8 cellular contexts compared by ENCODE assay signal in the genomic region with DNA sequence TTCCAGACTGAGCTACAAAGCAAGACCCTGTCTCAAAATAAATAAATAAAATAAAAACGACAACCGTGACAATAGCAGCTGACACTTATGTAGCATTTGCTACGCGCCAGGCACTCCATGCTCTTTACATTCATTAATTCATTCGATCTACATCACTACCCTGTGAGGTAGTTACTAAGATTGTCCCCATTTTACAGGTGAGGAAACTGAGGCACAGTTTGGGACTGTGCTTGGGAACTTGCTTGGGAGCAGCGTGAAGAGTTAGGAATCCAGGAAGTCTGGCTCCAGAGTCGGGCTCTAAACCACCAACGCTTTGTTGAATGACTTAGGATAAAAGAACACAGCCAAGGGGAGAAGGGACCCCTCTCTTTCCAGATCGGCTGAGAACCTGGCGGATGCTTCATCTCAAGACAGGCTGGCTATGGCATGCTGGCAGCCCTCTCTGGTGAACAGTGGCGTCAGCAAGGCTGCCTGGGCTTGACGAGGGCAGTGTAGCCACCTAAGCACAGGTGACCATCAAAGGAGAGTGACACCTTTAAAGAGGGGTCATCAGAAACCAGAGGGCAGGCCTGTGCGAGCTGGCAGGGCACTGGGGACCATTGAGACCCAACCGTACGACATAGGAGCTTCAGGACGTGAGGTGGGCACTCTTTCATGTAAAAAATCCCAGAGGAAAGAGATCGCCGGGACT. TPM values are rescaled to one million over a fixed set of nuclear protein-coding genes. Genes with fewer than 3 reads are reported as not detected.
DNase-seq lines count a peak whose midpoint lies in the region; ATAC-seq, FAIRE-seq and TF ChIP-seq lines count a peak whose summit lies in the region.

No MANE protein-coding gene starts in this region.

- H4K20me1 ChIP-seq in H1 (replicated peaks in 1 of 2; ENCODE audit: control insufficient read depth in 1 of 2, insufficient read depth in 2 of 2, low read length in 2 of 2): peaks cover 1 to 8% of the 10 kb centered on the region in 2 experiments
- H4K20me1 ChIP-seq in neural cell (ENCODE audit: insufficient read depth): no peaks in the 10 kb centered on the region

- peaks cover 7% of the 10 kb centered on the region for H3K23me2 ChIP-seq in H1 (ENCODE audit: low read depth, low read length)

- TF ChIP-seq EP300 in H1 (IDR thresholded peaks at IDR 0.05; ENCODE audit: borderline replicate concordance in 1 of 2, low read depth in 2 of 2, low read length in 2 of 2) (no peak), neural cell (conservative IDR thresholded peaks at IDR 0.05; ENCODE audit: poor library complexity, severe bottlenecking) (no peak)

- H2AFZ ChIP-seq in H1 (ENCODE audit: low read length): no peak overlapping the region
- H2AFZ ChIP-seq in neural cell (ENCODE audit: low read depth, low read length): peak overlapping the region; percentile 90

- POLR2A ChIA-PET in H1 (lab: Charles Lee; ENCODE audit: partially characterized antibody): interaction anchor here (0.7 to 6.1 kb wide), 5 partner anchors 11 to 57 kb away, joined by 3 to 58 read pairs (median 5); partner anchors contain the start of gene SMIM24

- H3K4me3 ChIP-seq in GM08714 (ENCODE audit: low read length) (peak overlapping the region; percentile 89), H1 (ENCODE audit: extremely low read depth in 1 of 4, insufficient read depth in 2 of 4, low read depth in 3 of 4, low read length in 4 of 4) (peak overlapping the region; percentile 77 to 98 (median 92)), neural cell (ENCODE audit: low read length) (peak overlapping the region; percentile 84)

- TF ChIP-seq CTCF in H1 (IDR thresholded peaks at IDR 0.05; ENCODE audit: control extremely low read depth in 1 of 3, insufficient read depth in 1 of 3, low read depth in 1 of 3, low read length in 3 of 3) (no peak), neural cell (IDR thresholded peaks at IDR 0.05; ENCODE audit: poor library complexity, severe bottlenecking) (no peak)

- no peak overlapping the region for H2BK20ac ChIP-seq in H1 (ENCODE audit: low read length)

- 33% methylated on average over 18 of the region's 18 CpGs; no CpG with 5 or more reads in 1 of the 2 experiments for WGBS in H1 (ENCODE audit: extremely low coverage in 1 of 2, insufficient coverage in 1 of 2, insufficient read length in 1 of 2, insufficient replicate concordance in 2 of 2, low coverage in 1 of 2, low lambda C conversion rate in 2 of 2, missing lambda C conversion rate in 1 of 2), 2 experiments

- H3K79me2 ChIP-seq in H1 (ENCODE audit: control insufficient read depth in 1 of 2, insufficient read depth in 2 of 2, low read length in 2 of 2) (peaks cover 0 to 30% of the 10 kb centered on the region in 2 experiments; a peak in 2 of 4 replicates), neural cell (replicated peaks; ENCODE audit: insufficient read depth, low read length) (peaks cover 15% of the 10 kb centered on the region)

- no peak overlapping the region for H2BK15ac ChIP-seq in H1 (ENCODE audit: low read length)

- CTCF ChIA-PET in H1 (lab: Charles Lee; ENCODE audit: partially characterized antibody): interaction anchor here (0.6 to 2.2 kb wide), 7 partner anchors 14 to 1490 kb away, joined by 3 to 8 read pairs (median 3); no protein-coding TSS in a partner anchor

- no peak overlapping the region for H3K18ac ChIP-seq in H1 (ENCODE audit: extremely low read depth, low read length)

- H3K4me1 ChIP-seq in H1 (replicated peaks in 1 of 4; ENCODE audit: control insufficient read depth in 3 of 4, insufficient read depth in 4 of 4, low read length in 3 of 4): no peaks in the 10 kb centered on the region; a peak in 3 of 7 replicates

- H3K56ac ChIP-seq in H1 (replicated peaks; ENCODE audit: insufficient read length, low read depth, low read length): peak overlapping the region; percentile 52

- H3K9ac ChIP-seq in H1 (replicated peaks in 1 of 4; ENCODE audit: extremely low read depth in 1 of 4, low read depth in 3 of 4, low read length in 3 of 4): peak overlapping the region; percentile 88 to 100 (median 96)
- H3K9ac ChIP-seq in neural cell (ENCODE audit: low read length): peak overlapping the region; percentile 92

- no peak for TF ChIP-seq POLR2A in H1 (IDR thresholded peaks at IDR 0.05; ENCODE audit: control extremely low read depth in 1 of 2, low read depth in 2 of 2, low read length in 2 of 2)

- TF ChIP-seq RAD21 in H1 (IDR thresholded peaks at IDR 0.05 in 1 of 2, conservative IDR thresholded peaks at IDR 0.05 in 1 of 2; ENCODE audit: low read depth in 2 of 2, low read length in 2 of 2): no peak
- TF ChIP-seq RAD21 in neural cell (conservative IDR thresholded peaks at IDR 0.05): no peak

- no peak overlapping the region for H3K14ac ChIP-seq in H1 (ENCODE audit: insufficient read length)

- no peaks in the 10 kb centered on the region for H3K9me2 ChIP-seq in neural cell (ENCODE audit: insufficient read depth, low read length)

- peak overlapping the region; percentile 89 to 94 for H3K4me2 ChIP-seq in H1 (ENCODE audit: insufficient read depth in 1 of 2, low read depth in 2 of 2, low read length in 2 of 2)
- peak overlapping the region; percentile 69 for H3K4me2 ChIP-seq in neural cell (ENCODE audit: low read length)

- H3F3A ChIP-seq in neural cell (ENCODE audit: insufficient read depth, low read length, poor library complexity, severe bottlenecking): no peaks in the 10 kb centered on the region

- H3K27ac ChIP-seq in H1 (ENCODE audit: low read depth, low read length) (peak overlapping the region; percentile 100), neural cell (ENCODE audit: low read length) (peak overlapping the region; percentile 95)

- H3K79me1 ChIP-seq in H1 (ENCODE audit: low read depth, low read length): peaks cover 6% of the 10 kb centered on the region

- H2BK120ac ChIP-seq in H1 (replicated peaks; ENCODE audit: low read depth, low read length): no peak overlapping the region

- H4K5ac ChIP-seq in H1 (ENCODE audit: insufficient read length, low read depth, low read length): no peak overlapping the region

- DNase-seq in LoVo (ENCODE audit: low spot score): peak; percentile 22
- DNase-seq in H1 (ENCODE audit: low read depth in 1 of 2, low spot score in 2 of 2): no peak
- no peak for DNase-seq in UCSD-AML1 (lab: John Stamatoyannopoulos, UW; ENCODE audit: unreplicated experiment)
- DNase-seq in activated CD4-positive, alpha-beta T cell treated with anti-CD3 and anti-CD28 coated beads for 1 hour: no peak

- no peak for FAIRE-seq in H1 (lab: Jason Lieb, UNC)

- no peak for ATAC-seq in HG03342 (IDR thresholded peaks at IDR 0.05; ENCODE audit: unreplicated experiment)
- no peak for ATAC-seq in GM21423 (IDR thresholded peaks at IDR 0.05; ENCODE audit: unreplicated experiment)

- H4K91ac ChIP-seq in H1 (replicated peaks; ENCODE audit: insufficient read length, low read length): no peak overlapping the region

- H2BK5ac ChIP-seq in H1 (ENCODE audit: low read depth, low read length): peak overlapping the region; percentile 100; the same call in 1 of the 2 replicates

- H2BK12ac ChIP-seq in H1 (ENCODE audit: low read depth, low read length): no peak overlapping the region; the same call in 1 of the 2 replicates

- H2AK5ac ChIP-seq in H1 (ENCODE audit: low read depth, low read length): peak overlapping the region; percentile 11

- peak overlapping the region; percentile 46 for H3K4ac ChIP-seq in H1 (replicated peaks; ENCODE audit: insufficient read length, low read depth, low read length)

- H4K8ac ChIP-seq in H1 (ENCODE audit: extremely low read depth, insufficient read depth, low read length): peak overlapping the region; percentile 99; the same call in 1 of the 2 replicates

- no peak overlapping the region for H3K23ac ChIP-seq in H1 (ENCODE audit: insufficient read length)

- peaks cover 2 to 16% (median 6%) of the 10 kb centered on the region in 4 experiments; a peak in 6 of 8 replicates for H3K36me3 ChIP-seq in H1 (ENCODE audit: control insufficient read depth in 2 of 4, insufficient read depth in 4 of 4, low read length in 3 of 4)
- no peaks in the 10 kb centered on the region for H3K36me3 ChIP-seq in neural cell (ENCODE audit: insufficient read depth, low read length)

- H3K9me3 ChIP-seq in H1 (ENCODE audit: insufficient read depth in 2 of 2, low read depth in 1 of 2, low read length in 1 of 2): no peaks in the 10 kb centered on the region
- H3K9me3 ChIP-seq in neural cell (ENCODE audit: low read length): no peaks in the 10 kb centered on the region

- no peaks in the 10 kb centered on the region for H3K27me3 ChIP-seq in H1 (replicated peaks in 1 of 4; ENCODE audit: control insufficient read depth in 3 of 4, extremely low read depth in 1 of 4, insufficient read depth in 3 of 4, low read length in 3 of 4)
- no peaks in the 10 kb centered on the region for H3K27me3 ChIP-seq in neural cell (ENCODE audit: insufficient read depth, low read depth, low read length)

RNA-seq across cellular contexts. Expression of gene DOHH, which starts 0.6 kb away (rescaled TPM):
- total RNA-seq in H1 (2021; fragmentation: NEBNext Ultra II Directional; extraction: Animal tissue kit (Norgen Biotek cat#: 25700)): 17.7 and 19.1 TPM in 2 replicates
- polyA plus RNA-seq in H1 (2011; rRNA removed): 7.3 and 12.7 TPM in 2 replicates
- 15.9 TPM for polyA plus RNA-seq in H1 (2011; cell fraction: cytosol; rRNA removed)
- 11.2 TPM for polyA plus RNA-seq in H1 (2011; cell fraction: nucleus; rRNA removed)
- 10.4 to 19.5 TPM (median 17.7 TPM) in 4 replicates for polyA plus RNA-seq in H1 (2012, experiment 1 of 2)
- 10.3 TPM for polyA plus RNA-seq in H1 (2012, experiment 2 of 2)
- 5.3 TPM for polyA plus RNA-seq in H1 (2013, experiment 1 of 2)
- polyA plus RNA-seq in H1 (2013, experiment 2 of 2): 5.6 TPM
- 2.0 and 2.4 TPM in 2 replicates for polyA minus RNA-seq in H1 (2011; rRNA and poly(A)+ RNA removed)
- polyA minus RNA-seq in H1 (2011; cell fraction: cytosol; rRNA and poly(A)+ RNA removed): 8.9 TPM
- 8.9 TPM for polyA minus RNA-seq in H1 (2011; cell fraction: nucleus; rRNA and poly(A)+ RNA removed)
- 18.9 and 20.3 TPM in 2 replicates for polyA plus RNA-seq in neural cell
- 11.9 and 12.7 TPM in 2 replicates for polyA minus RNA-seq in neural cell

RNA-seq across cellular contexts. Expression of gene FZR1, which starts 6.2 kb away (rescaled TPM):
- total RNA-seq in H1 (2021; fragmentation: NEBNext Ultra II Directional; extraction: Animal tissue kit (Norgen Biotek cat#: 25700)): 35.5 and 36.9 TPM in 2 replicates
- polyA plus RNA-seq in H1 (2011; rRNA removed) (21.6 and 35.0 TPM in 2 replicates), neural cell (55.7 and 62.8 TPM in 2 replicates)
- 24.1 TPM for polyA plus RNA-seq in H1 (2011; cell fraction: cytosol; rRNA removed)
- 109 TPM for polyA plus RNA-seq in H1 (2011; cell fraction: nucleus; rRNA removed)
- polyA plus RNA-seq in H1 (2012, experiment 1 of 2): 26.5 to 36.4 TPM (median 30.8 TPM) in 4 replicates
- polyA plus RNA-seq in H1 (2012, experiment 2 of 2): 19.9 TPM
- polyA plus RNA-seq in H1 (2013, experiment 1 of 2): 21.4 TPM
- 20.2 TPM for polyA plus RNA-seq in H1 (2013, experiment 2 of 2)
- 20.4 and 21.5 TPM in 2 replicates for polyA minus RNA-seq in H1 (2011; rRNA and poly(A)+ RNA removed)
- polyA minus RNA-seq in H1 (2011; cell fraction: cytosol; rRNA and poly(A)+ RNA removed): 32.5 TPM
- 35.9 TPM for polyA minus RNA-seq in H1 (2011; cell fraction: nucleus; rRNA and poly(A)+ RNA removed)
- polyA minus RNA-seq in neural cell: 84.0 and 102 TPM in 2 replicates

RNA-seq across cellular contexts. Expression of gene SMIM44, which starts 16.6 kb away (rescaled TPM):
- total RNA-seq in H1 (2021; fragmentation: NEBNext Ultra II Directional; extraction: Animal tissue kit (Norgen Biotek cat#: 25700)): not detected in 2 replicates
- polyA plus RNA-seq in H1 (2011; rRNA removed) (not detected in 2 replicates), neural cell (not detected in 2 replicates)
- not detected for polyA plus RNA-seq in H1 (2011; cell fraction: cytosol; rRNA removed)
- not detected for polyA plus RNA-seq in H1 (2011; cell fraction: nucleus; rRNA removed)
- not detected in 4 replicates for polyA plus RNA-seq in H1 (2012, experiment 1 of 2)
- polyA plus RNA-seq in H1 (2012, experiment 2 of 2): not detected
- not detected for polyA plus RNA-seq in H1 (2013, experiment 1 of 2)
- polyA plus RNA-seq in H1 (2013, experiment 2 of 2): not detected
- polyA minus RNA-seq in H1 (2011; rRNA and poly(A)+ RNA removed): not detected in 2 replicates
- not detected for polyA minus RNA-seq in H1 (2011; cell fraction: cytosol; rRNA and poly(A)+ RNA removed)
- polyA minus RNA-seq in H1 (2011; cell fraction: nucleus; rRNA and poly(A)+ RNA removed): not detected
- not detected in 2 replicates for polyA minus RNA-seq in neural cell

RNA-seq across cellular contexts. Expression of gene SMIM24, which starts 19.6 kb away (rescaled TPM):
- total RNA-seq in H1 (2021; fragmentation: NEBNext Ultra II Directional; extraction: Animal tissue kit (Norgen Biotek cat#: 25700)): 3.3 and 3.8 TPM in 2 replicates
- polyA plus RNA-seq in H1 (2011; rRNA removed): 4.5 and 7.4 TPM in 2 replicates
- 8.6 TPM for polyA plus RNA-seq in H1 (2011; cell fraction: cytosol; rRNA removed)
- polyA plus RNA-seq in H1 (2011; cell fraction: nucleus; rRNA removed): 5.1 TPM
- polyA plus RNA-seq in H1 (2012, experiment 1 of 2): 5.1 to 7.6 TPM (median 7.3 TPM) in 4 replicates
- 9.2 TPM for polyA plus RNA-seq in H1 (2012, experiment 2 of 2)
- polyA plus RNA-seq in H1 (2013, experiment 1 of 2): 9.3 TPM
- polyA plus RNA-seq in H1 (2013, experiment 2 of 2): 8.5 TPM
- polyA minus RNA-seq in H1 (2011; rRNA and poly(A)+ RNA removed): 1.1 and 3.4 TPM in 2 replicates
- not detected for polyA minus RNA-seq in H1 (2011; cell fraction: cytosol; rRNA and poly(A)+ RNA removed)
- 2.8 TPM for polyA minus RNA-seq in H1 (2011; cell fraction: nucleus; rRNA and poly(A)+ RNA removed)
- polyA plus RNA-seq in neural cell: not detected in 2 replicates
- polyA minus RNA-seq in neural cell: not detected in 2 replicates

RNA-seq across cellular contexts. Expression of gene TEKTIP1, which starts 39.1 kb away (rescaled TPM):
- total RNA-seq in H1 (2021; fragmentation: NEBNext Ultra II Directional; extraction: Animal tissue kit (Norgen Biotek cat#: 25700)): 1.0 and 1.1 TPM in 2 replicates
- polyA plus RNA-seq in H1 (2011; rRNA removed) (0.49 TPM in 1 of 2 replicates, not detected in the other), neural cell (1.2 TPM in 1 of 2 replicates, not detected in the other)
- 0.34 TPM for polyA plus RNA-seq in H1 (2011; cell fraction: cytosol; rRNA removed)
- 6.0 TPM for polyA plus RNA-seq in H1 (2011; cell fraction: nucleus; rRNA removed)
- 0.94 to 2.2 TPM (median 1.6 TPM) in 3 of 4 replicates, not detected in the other for polyA plus RNA-seq in H1 (2012, experiment 1 of 2)
- 1.3 TPM for polyA plus RNA-seq in H1 (2012, experiment 2 of 2)
- polyA plus RNA-seq in H1 (2013, experiment 1 of 2): 0.45 TPM
- polyA plus RNA-seq in H1 (2013, experiment 2 of 2): 0.17 TPM
- polyA minus RNA-seq in H1 (2011; rRNA and poly(A)+ RNA removed): 0.32 TPM in 1 of 2 replicates, not detected in the other
- polyA minus RNA-seq in H1 (2011; cell fraction: cytosol; rRNA and poly(A)+ RNA removed): not detected
- not detected for polyA minus RNA-seq in H1 (2011; cell fraction: nucleus; rRNA and poly(A)+ RNA removed)
- polyA minus RNA-seq in neural cell: not detected in 2 replicates
